8 cellular contexts compared by ENCODE assay signal in the genomic region with DNA sequence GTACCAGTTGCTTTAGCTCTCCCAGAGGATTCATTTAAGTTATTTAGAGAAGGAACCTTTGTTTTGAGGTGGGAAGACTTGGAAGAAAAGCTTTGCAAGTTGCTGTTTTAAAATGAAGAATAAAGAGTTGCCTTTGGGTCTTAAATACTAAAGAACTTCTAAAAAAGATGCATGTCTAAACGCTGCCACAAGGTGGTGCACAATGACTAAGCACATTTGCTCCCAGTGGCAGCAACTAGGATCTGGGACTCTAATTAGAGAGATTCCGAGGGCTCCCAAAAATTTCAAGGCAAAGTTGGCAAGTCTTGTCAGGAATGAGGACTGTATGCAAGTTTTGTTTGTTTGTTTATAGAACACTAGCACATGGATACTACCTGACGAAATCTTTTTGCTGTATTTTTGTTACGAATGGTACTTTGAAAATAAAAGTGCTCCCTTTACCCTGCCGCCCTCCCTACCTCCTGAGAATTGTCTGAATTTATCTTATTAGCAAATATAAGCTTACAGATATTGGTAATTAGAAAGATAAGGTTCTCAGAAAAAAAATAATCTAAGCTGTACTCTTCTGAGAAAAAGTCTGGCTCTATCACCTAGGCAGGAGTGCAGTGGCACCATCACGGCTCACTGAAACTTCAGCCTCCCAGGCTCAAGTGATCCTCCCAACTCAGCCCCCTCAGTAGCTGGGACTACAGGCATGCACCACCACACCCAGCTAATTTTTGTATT.
A peak's percentile ranks its signal among the peaks of the same experiment; 100 is the strongest.
DNase-seq lines count a peak whose midpoint lies in the region; ATAC-seq and TF ChIP-seq lines count a peak whose summit lies in the region.

No MANE protein-coding gene starts in this region.

- in situ Hi-C loops in IMR-90 (cut with MboI; ENCODE audit: low sequenced_read_pairs): loop anchor here (10.0 kb wide), 2 partner anchors 212 to 642 kb away; no protein-coding TSS in a partner anchor

- no peak overlapping the region for H3K27ac Mint-ChIP-seq in activated naive CD4-positive, alpha-beta T cell treated with anti-CD3 and anti-CD28 coated beads for 36 hours
- no peak overlapping the region for H3K27ac Mint-ChIP-seq in progenitor cell of endocrine pancreas

- ATAC-seq in GM18511 (IDR thresholded peaks at IDR 0.05; ENCODE audit: unreplicated experiment) (peak; percentile 67), IMR-90 (ENCODE audit: low read depth) (peak; percentile 91)

- H3K4me1 ChIP-seq in IMR-90 (ENCODE audit: control insufficient read depth, insufficient read depth, low read length): no peaks in the 10 kb centered on the region

- no peak overlapping the region for H4K8ac ChIP-seq in IMR-90 (ENCODE audit: low read depth in 2 of 2, low read length in 2 of 2)

- H3K27me3 ChIP-seq in IMR-90 (ENCODE audit: control insufficient read depth, insufficient read depth, low read length): no peaks in the 10 kb centered on the region; the same call in 1 of the 2 replicates

- no peak overlapping the region for H3K9ac ChIP-seq in IMR-90 (ENCODE audit: low read depth, low read length)

- no peak overlapping the region for H4K91ac ChIP-seq in IMR-90 (ENCODE audit: insufficient read depth, low read depth, low read length)

- H3K4me3 ChIP-seq in AG10803 (ENCODE audit: low read length) (peak overlapping the region; percentile 7), IMR-90 (ENCODE audit: insufficient read depth, low read depth, low read length) (no peak overlapping the region)

- H3K9me3 Mint-ChIP-seq in activated naive CD4-positive, alpha-beta T cell treated with anti-CD3 and anti-CD28 coated beads for 36 hours: no peaks in the 10 kb centered on the region
- H3K9me3 Mint-ChIP-seq in progenitor cell of endocrine pancreas (ENCODE audit: low read depth): no peaks in the 10 kb centered on the region

- H2AK5ac ChIP-seq in IMR-90 (ENCODE audit: low read depth, low read length): no peak overlapping the region

- H3K36me3 Mint-ChIP-seq in activated naive CD4-positive, alpha-beta T cell treated with anti-CD3 and anti-CD28 coated beads for 36 hours (ENCODE audit: low read depth): no peaks in the 10 kb centered on the region
- peaks cover 5% of the 10 kb centered on the region for H3K36me3 Mint-ChIP-seq in progenitor cell of endocrine pancreas (ENCODE audit: insufficient read depth)

- H3K23ac ChIP-seq in IMR-90 (ENCODE audit: low read depth, low read length): no peak overlapping the region

- WGBS in IMR-90 (ENCODE audit: extremely low coverage in 2 of 2, insufficient read length in 1 of 2), 2 experiments: 40% methylated on average over 1 of the region's 6 CpGs; no CpG with 5 or more reads in 1 of the 2 experiments

- no peak overlapping the region for H2BK120ac ChIP-seq in IMR-90 (ENCODE audit: low read depth, low read length)

- CTCF ChIA-PET in IMR-90 (lab: Yijun Ruan, JAX): interaction anchor here (0.5 to 0.8 kb wide), 4 partner anchors 10 to 1102 kb away, joined by 3 read pairs; no protein-coding TSS in a partner anchor
- CTCF ChIA-PET in activated naive CD4-positive, alpha-beta T cell treated with anti-CD3 and anti-CD28 coated beads for 36 hours (lab: Charles Lee): interaction anchor here (0.6 to 6.9 kb wide), 17 partner anchors 11 to 660 kb away, joined by 3 to 60 read pairs (median 4); a partner anchor contains a TSS

- no peaks in the 10 kb centered on the region for H3K9me1 ChIP-seq in IMR-90 (ENCODE audit: insufficient read depth, low read length)

- no peak for TF ChIP-seq POLR2A in IMR-90 (IDR thresholded peaks at IDR 0.05; ENCODE audit: low read depth, low read length)

- H3K27me3 Mint-ChIP-seq in activated naive CD4-positive, alpha-beta T cell treated with anti-CD3 and anti-CD28 coated beads for 36 hours (ENCODE audit: low read depth): peaks cover 6% of the 10 kb centered on the region
- peaks cover 41% of the 10 kb centered on the region for H3K27me3 Mint-ChIP-seq in progenitor cell of endocrine pancreas

- intact Hi-C loops in IMR-90 (cut with micrococcal nuclease): loop anchor here (1.0 to 10.0 kb wide), 3 partner anchors 119 to 1012 kb away; a partner anchor contains a TSS
- intact Hi-C loops in activated naive CD4-positive, alpha-beta T cell treated with anti-CD3 and anti-CD28 coated beads for 36 hours (cut with micrococcal nuclease): loop anchor here (1.0 to 10.0 kb wide), 5 partner anchors 119 to 1342 kb away; a partner anchor contains a TSS
- intact Hi-C loops in head of caudate nucleus (cut with DNase I): loop anchor here (5.0 kb wide), 2 partner anchors 119 to 644 kb away; a partner anchor contains a TSS

- POLR2A ChIA-PET in IMR-90 (lab: Charles Lee; ENCODE audit: unreplicated experiment): interaction anchor here (0.6 kb wide), 1 partner anchor 1560 kb away, joined by 3 read pairs; no protein-coding TSS in a partner anchor

- H2BK5ac ChIP-seq in IMR-90 (ENCODE audit: low read depth, low read length, poor library complexity, severe bottlenecking): no peak overlapping the region

- H3K4me3 Mint-ChIP-seq in activated naive CD4-positive, alpha-beta T cell treated with anti-CD3 and anti-CD28 coated beads for 36 hours: no peak overlapping the region
- H3K4me3 Mint-ChIP-seq in progenitor cell of endocrine pancreas (ENCODE audit: low read depth): no peak overlapping the region

- dilution Hi-C loops in IMR-90 (cut with HindIII; ENCODE audit: low sequenced_read_pairs, unreplicated experiment): no loop called here

- H3K56ac ChIP-seq in IMR-90 (ENCODE audit: extremely low read depth, insufficient read depth, low read length): no peak overlapping the region

- H2AK9ac ChIP-seq in IMR-90 (replicated peaks; ENCODE audit: low read depth, low read length, poor library complexity): no peak overlapping the region

- DNase-seq in AG10803 (ENCODE audit: low read depth) (peak; percentile 78), IMR-90 (peak; percentile 73), OCI-M1 (lab: John Stamatoyannopoulos, UW) (peak; percentile 79), head of caudate nucleus (peak in 41 of 42 donors; percentile 16 to 89 (median 66)), progenitor cell of endocrine pancreas (ENCODE audit: low spot score, unreplicated experiment) (peak; percentile 51), GF-D8 (lab: John Stamatoyannopoulos, UW) (no peak)
- peak; percentile 65 for DNase-seq in activated naive CD4-positive, alpha-beta T cell treated with anti-CD3 and anti-CD28 coated beads for 36 hours

- H3K18ac ChIP-seq in IMR-90 (ENCODE audit: low read depth, low read length): no peak overlapping the region

- H3K4me2 ChIP-seq in IMR-90 (ENCODE audit: low read depth, low read length): peak overlapping the region; percentile 44; the same call in 1 of the 2 replicates

- no TSS peak for BruUV-seq in IMR-90 (replicated peaks; lab: Mats Ljungman, UMichigan)

- no peak overlapping the region for H2BK20ac ChIP-seq in IMR-90 (ENCODE audit: low read depth, low read length)

- H2BK15ac ChIP-seq in IMR-90 (ENCODE audit: low read depth, low read length): no peak overlapping the region

- H3K27ac ChIP-seq in IMR-90 (ENCODE audit: insufficient read depth, low read length): no peak overlapping the region

- no peaks in the 10 kb centered on the region for H3K36me3 ChIP-seq in IMR-90 (ENCODE audit: control insufficient read depth, insufficient read depth, low read length)

- peaks cover 1% of the 10 kb centered on the region for H3K4me1 Mint-ChIP-seq in activated naive CD4-positive, alpha-beta T cell treated with anti-CD3 and anti-CD28 coated beads for 36 hours (ENCODE audit: low read depth)
- peaks cover 10% of the 10 kb centered on the region for H3K4me1 Mint-ChIP-seq in progenitor cell of endocrine pancreas (ENCODE audit: low read depth)

- no peaks in the 10 kb centered on the region for H3K9me3 ChIP-seq in IMR-90 (ENCODE audit: control insufficient read depth, insufficient read depth, low read length)

- no peak overlapping the region for H3K4ac ChIP-seq in IMR-90 (ENCODE audit: low read depth, low read length)

- no peak overlapping the region for H4K5ac ChIP-seq in IMR-90 (ENCODE audit: low read depth, low read length)

- H3K14ac ChIP-seq in IMR-90 (replicated peaks; ENCODE audit: low read depth, low read length): no peak overlapping the region

- H2AFZ ChIP-seq in IMR-90 (replicated peaks; ENCODE audit: low read length, poor library complexity): no peak overlapping the region

- no peaks in the 10 kb centered on the region for H4K20me1 ChIP-seq in IMR-90 (ENCODE audit: insufficient read depth, low read length)

- TF ChIP-seq RAD21 in IMR-90 (IDR thresholded peaks at IDR 0.05; ENCODE audit: low read length): peak; percentile 80

- TF ChIP-seq CTCF in AG10803 (conservative IDR thresholded peaks at IDR 0.05; ENCODE audit: low read length) (peak; percentile 87), IMR-90 (conservative IDR thresholded peaks at IDR 0.05; ENCODE audit: low read depth, low read length) (peak; percentile 80), progenitor cell of endocrine pancreas (IDR thresholded peaks at IDR 0.05; ENCODE audit: unreplicated experiment) (peak; percentile 82)

- H3K79me1 ChIP-seq in IMR-90 (ENCODE audit: low read depth in 1 of 2, low read length in 2 of 2): no peaks in the 10 kb centered on the region

TF ChIP-seq in IMR-90, 13 proteins besides CTCF, POLR2A, EP300 and RAD21:
- peak; percentile 99 for TF ChIP-seq NFE2L2 (IDR thresholded peaks at IDR 0.05; ENCODE audit: low read depth, low read length)
- peak; percentile 84 for TF ChIP-seq MAFK (IDR thresholded peaks at IDR 0.05; ENCODE audit: low read depth, low read length)
- TF ChIP-seq CEBPB (IDR thresholded peaks at IDR 0.05; ENCODE audit: low read depth, low read length): no peak
- TF ChIP-seq SMC3 (IDR thresholded peaks at IDR 0.05; ENCODE audit: low read depth, low read length): peak; percentile 61
- TF ChIP-seq RFX5 (IDR thresholded peaks at IDR 0.05; ENCODE audit: low read depth, low read length): no peak
